Comparison of ENCODE assay signal across 8 cellular contexts in the genomic region with DNA sequence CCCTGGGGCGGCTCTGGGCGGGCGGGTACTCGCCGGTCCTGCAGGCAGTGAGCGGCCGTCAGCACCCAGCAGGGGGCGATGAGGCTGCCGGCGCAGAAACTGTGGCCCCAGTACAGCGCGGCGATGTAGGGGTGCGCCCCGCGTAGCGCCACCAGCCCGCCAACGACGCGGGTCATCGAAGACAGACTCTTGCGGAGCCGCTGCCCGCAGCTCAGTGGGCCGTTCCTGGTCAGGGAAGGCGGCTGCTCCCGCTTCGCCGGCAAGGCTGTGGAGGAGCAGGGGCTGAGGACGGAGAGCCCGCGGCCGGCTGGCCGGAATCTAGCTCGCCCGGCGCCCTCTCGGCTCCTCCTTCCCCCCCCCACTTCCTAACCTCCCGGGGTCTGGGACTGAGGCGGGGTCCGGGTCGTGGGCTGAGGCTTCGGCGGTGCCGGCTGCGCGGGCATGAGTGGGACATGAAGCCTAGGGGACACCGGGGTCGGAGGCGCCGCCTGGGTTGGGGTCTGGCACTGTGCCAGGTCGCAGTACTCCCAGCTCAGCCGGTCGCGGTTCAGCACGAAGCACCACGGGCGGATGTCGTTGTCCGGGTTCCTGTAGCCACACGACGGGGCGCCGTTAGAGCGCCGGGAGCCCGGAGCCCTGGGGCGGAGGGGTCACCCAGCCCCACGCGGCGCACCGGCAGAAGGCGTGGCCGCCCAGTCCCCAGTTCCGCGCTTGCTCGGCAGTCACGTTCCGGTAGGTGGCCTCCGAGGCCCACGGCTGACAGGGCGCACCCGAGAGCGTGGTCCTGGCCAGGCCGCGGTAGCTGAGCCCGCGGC. TPM values are rescaled to one million over a fixed set of nuclear protein-coding genes. Genes with fewer than 3 reads are reported as not detected.
DNase-seq lines count a peak whose midpoint lies in the region; ATAC-seq and TF ChIP-seq lines count a peak whose summit lies in the region.

No MANE protein-coding gene starts in this region.

- POLR2A ChIA-PET in Panc1 (lab: Charles Lee): interaction anchor here (0.6 to 1.1 kb wide), 4 partner anchors 22 to 52 kb away, joined by 3 to 11 read pairs (median 6); no protein-coding TSS in a partner anchor

- H3K4me1 Mint-ChIP-seq in nephron: peaks cover 11% of the 10 kb centered on the region
- H3K4me1 Mint-ChIP-seq in stimulated activated naive CD8-positive, alpha-beta T cell treated with anti-CD3 and anti-CD28 coated beads, Interleukin-15, Interleukin-2, amounts not matched to agents 100 ng/mL and 50 ng/mL, for 24 hours (ENCODE audit: low read depth): peaks cover 37% of the 10 kb centered on the region

- intact Hi-C loops in Panc1 (cut with micrococcal nuclease; ENCODE audit: unreplicated experiment): loop anchor here (2.0 kb wide), 1 partner anchor 53 kb away; no protein-coding TSS in a partner anchor

- H3K27ac ChIP-seq in Panc1 (ENCODE audit: low read length): peak overlapping the region; percentile 72

- no peaks in the 10 kb centered on the region for H3K27me3 ChIP-seq in Panc1 (ENCODE audit: control insufficient read depth, insufficient read depth, low read length)

- peak overlapping the region; percentile 85 to 87 (median 86) for H3K4me3 Mint-ChIP-seq in nephron
- peak overlapping the region; percentile 74 for H3K4me3 Mint-ChIP-seq in stimulated activated naive CD8-positive, alpha-beta T cell treated with anti-CD3 and anti-CD28 coated beads, Interleukin-15, Interleukin-2, amounts not matched to agents 100 ng/mL and 50 ng/mL, for 24 hours

- no peaks in the 10 kb centered on the region for H3K9me3 Mint-ChIP-seq in nephron
- H3K9me3 Mint-ChIP-seq in stimulated activated naive CD8-positive, alpha-beta T cell treated with anti-CD3 and anti-CD28 coated beads, Interleukin-15, Interleukin-2, amounts not matched to agents 100 ng/mL and 50 ng/mL, for 24 hours: no peaks in the 10 kb centered on the region

- peaks cover 10% of the 10 kb centered on the region for H3K4me1 ChIP-seq in Panc1 (ENCODE audit: control insufficient read depth, insufficient read depth, low read length)

- TF ChIP-seq CTCF in Panc1 (IDR thresholded peaks at IDR 0.05) (peak; percentile 82), nephron (IDR thresholded peaks at IDR 0.05; ENCODE audit: unreplicated experiment in 3 of 3) (peak; percentile 53 to 66 (median 58))

- DNase-seq in DMS 273 treated with DMSO at 0.1 percent for 48 hours (lab: John Stamatoyannopoulos, UW): peak; percentile 53
- DNase-seq in HT1080 (ENCODE audit: low read depth): peak; percentile 78
- no peak for DNase-seq in Panc1 (ENCODE audit: low read depth, low spot score)
- peak; percentile 77 for DNase-seq in activated T-helper 1 cell treated with Interleukin-2 at 50 U/mL for 16 hours (ENCODE audit: low read depth)
- DNase-seq in fibroblast of peridontal ligament (ENCODE audit: extremely low read depth): peak; percentile 64

- in situ Hi-C loops in Panc1 (cut with HindIII; ENCODE audit: low pct_unique_long_range_greater_than_20kb, low sequenced_read_pairs): no loop called here

- peaks cover 62% of the 10 kb centered on the region for H3K27me3 Mint-ChIP-seq in nephron (ENCODE audit: low read depth)
- H3K27me3 Mint-ChIP-seq in stimulated activated naive CD8-positive, alpha-beta T cell treated with anti-CD3 and anti-CD28 coated beads, Interleukin-15, Interleukin-2, amounts not matched to agents 100 ng/mL and 50 ng/mL, for 24 hours: peaks cover 27% of the 10 kb centered on the region

- H3K36me3 ChIP-seq in Panc1 (ENCODE audit: control insufficient read depth, insufficient read depth, low read length): no peaks in the 10 kb centered on the region

- no peak overlapping the region for H3K27ac Mint-ChIP-seq in nephron
- H3K27ac Mint-ChIP-seq in stimulated activated naive CD8-positive, alpha-beta T cell treated with anti-CD3 and anti-CD28 coated beads, Interleukin-15, Interleukin-2, amounts not matched to agents 100 ng/mL and 50 ng/mL, for 24 hours: peak overlapping the region; percentile 21

- BruUV-seq in Panc1 (replicated peaks; lab: Mats Ljungman, UMichigan): no TSS peak

- CTCF ChIA-PET in Panc1 (lab: Charles Lee): interaction anchor here (0.6 to 4.3 kb wide), 13 partner anchors 9 to 97 kb away, joined by 3 to 34 read pairs (median 4); partner anchors contain the start of gene GRK6

- no peaks in the 10 kb centered on the region for H3K36me3 Mint-ChIP-seq in nephron (ENCODE audit: low read depth)
- no peaks in the 10 kb centered on the region for H3K36me3 Mint-ChIP-seq in stimulated activated naive CD8-positive, alpha-beta T cell treated with anti-CD3 and anti-CD28 coated beads, Interleukin-15, Interleukin-2, amounts not matched to agents 100 ng/mL and 50 ng/mL, for 24 hours (ENCODE audit: low read depth)

- H3K9me3 ChIP-seq in Panc1 (ENCODE audit: control insufficient read depth, insufficient read depth, low read depth, low read length): no peaks in the 10 kb centered on the region

- H3K4me3 ChIP-seq in Panc1 (ENCODE audit: low read depth in 2 of 2, low read length in 2 of 2): peak overlapping the region; percentile 60 to 86

- ATAC-seq in GM21367 (IDR thresholded peaks at IDR 0.05; ENCODE audit: unreplicated experiment) (peak; percentile 58), Panc1 (peak; percentile 88)

RNA-seq across cellular contexts. Expression of gene PFN3, which starts 3.6 kb away (rescaled TPM):
- total RNA-seq in HT1080 (2014; rRNA removed; shearing (Covaris generic)): not detected in 2 replicates
- not detected in 2 replicates for polyA plus RNA-seq in HT1080 (2015; cell fraction: cytosol; rRNA removed)
- not detected in 2 replicates for polyA plus RNA-seq in HT1080 (2015; cell fraction: nucleus; rRNA removed)
- not detected for total RNA-seq in Panc1 (2021; ENCODE audit: unreplicated experiment)
- polyA plus RNA-seq in Panc1 (2012; ENCODE audit: insufficient read length): not detected

RNA-seq across cellular contexts. Expression of gene F12, which starts 5.3 kb away (rescaled TPM):
- 8.5 and 15.2 TPM in 2 replicates for total RNA-seq in HT1080 (2014; rRNA removed; shearing (Covaris generic))
- 4.7 and 7.3 TPM in 2 replicates for polyA plus RNA-seq in HT1080 (2015; cell fraction: cytosol; rRNA removed)
- 3.4 TPM in 2 replicates for polyA plus RNA-seq in HT1080 (2015; cell fraction: nucleus; rRNA removed)
- 13.4 TPM for total RNA-seq in Panc1 (2021; ENCODE audit: unreplicated experiment)
- 51.9 TPM for polyA plus RNA-seq in Panc1 (2012; ENCODE audit: insufficient read length)

RNA-seq across cellular contexts. Expression of gene SLC34A1, which starts 19.8 kb away (rescaled TPM):
- total RNA-seq in HT1080 (2014; rRNA removed; shearing (Covaris generic)): 0.10 and 0.34 TPM in 2 replicates
- not detected in 2 replicates for polyA plus RNA-seq in HT1080 (2015; cell fraction: cytosol; rRNA removed)
- polyA plus RNA-seq in HT1080 (2015; cell fraction: nucleus; rRNA removed): 0.12 TPM in 1 of 2 replicates, not detected in the other
- not detected for total RNA-seq in Panc1 (2021; ENCODE audit: unreplicated experiment)
- not detected for polyA plus RNA-seq in Panc1 (2012; ENCODE audit: insufficient read length)

RNA-seq across cellular contexts. Expression of gene GRK6, which starts 22.4 kb away (rescaled TPM):
- total RNA-seq in HT1080 (2014; rRNA removed; shearing (Covaris generic)): 42.3 and 46.2 TPM in 2 replicates
- 39.5 and 45.7 TPM in 2 replicates for polyA plus RNA-seq in HT1080 (2015; cell fraction: cytosol; rRNA removed)
- polyA plus RNA-seq in HT1080 (2015; cell fraction: nucleus; rRNA removed): 23.2 and 24.1 TPM in 2 replicates
- 56.1 TPM for total RNA-seq in Panc1 (2021; ENCODE audit: unreplicated experiment)
- polyA plus RNA-seq in Panc1 (2012; ENCODE audit: insufficient read length): 68.7 TPM

RNA-seq across cellular contexts. Expression of gene PRR7, which starts 42.6 kb away (rescaled TPM):
- total RNA-seq in HT1080 (2014; rRNA removed; shearing (Covaris generic)): 34.3 and 43.4 TPM in 2 replicates
- 60.4 and 69.9 TPM in 2 replicates for polyA plus RNA-seq in HT1080 (2015; cell fraction: cytosol; rRNA removed)
- polyA plus RNA-seq in HT1080 (2015; cell fraction: nucleus; rRNA removed): 19.8 and 26.3 TPM in 2 replicates
- 39.2 TPM for total RNA-seq in Panc1 (2021; ENCODE audit: unreplicated experiment)
- 61.1 TPM for polyA plus RNA-seq in Panc1 (2012; ENCODE audit: insufficient read length)
